Comparison of ENCODE assay signal across 10 cellular contexts in the genomic region with DNA sequence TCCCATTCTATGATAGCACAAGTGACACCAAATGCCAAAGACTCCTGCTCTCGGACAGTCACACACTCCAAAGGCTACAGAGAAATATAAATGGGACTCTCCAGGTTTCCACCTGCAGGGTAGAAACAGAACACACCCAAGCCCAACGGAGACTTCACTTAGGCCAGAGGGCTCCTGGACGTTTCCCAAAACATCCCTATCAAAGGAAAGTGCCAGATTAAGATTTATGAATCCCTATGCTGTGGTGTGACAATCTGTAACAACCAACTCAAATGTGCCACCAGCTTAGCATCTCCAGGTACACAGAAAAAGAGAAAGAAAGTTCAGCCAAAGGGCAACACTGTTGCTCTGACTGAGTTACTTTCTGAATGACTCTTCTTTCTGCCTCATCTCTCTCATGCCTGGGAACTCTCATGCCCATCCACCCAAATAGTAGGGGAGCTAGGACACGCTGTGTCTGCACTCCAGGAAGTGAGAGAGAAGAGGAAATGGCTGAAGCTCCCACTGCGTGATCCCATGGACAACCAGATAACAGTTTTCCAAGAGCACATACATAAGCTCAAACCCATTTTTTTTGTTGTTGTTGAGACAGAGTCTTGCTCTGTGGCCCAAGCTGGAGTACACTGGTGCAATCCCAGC.
DNase-seq lines count a peak whose midpoint lies in the region; ATAC-seq and TF ChIP-seq lines count a peak whose summit lies in the region.
"Had no signal": no experiment of that assay in that cellular context is flagged by ENCODE, and none has a peak within 500 bp of the region (broad histone marks: within the 10 kb centered on the region; RNA-seq: fewer than 3 reads in every experiment).

No MANE protein-coding gene starts in this region.

- peak; percentile 79 for ATAC-seq in HG03097 (IDR thresholded peaks at IDR 0.05; ENCODE audit: low FRiP score, unreplicated experiment)
- no peak for ATAC-seq in GM19397 (IDR thresholded peaks at IDR 0.05; ENCODE audit: unreplicated experiment)
- ATAC-seq: psoas muscle had no signal

- TF ChIP-seq CTCF in GM06990 (IDR thresholded peaks at IDR 0.05; ENCODE audit: insufficient read depth, low read length, poor library complexity, severe bottlenecking) = no peak
- no peak for TF ChIP-seq CTCF in tibial artery (IDR thresholded peaks at IDR 0.05)

- H3K9me3 Mint-ChIP-seq in activated naive CD4-positive, alpha-beta T cell treated with anti-CD3 and anti-CD28 coated beads, Interleukin-2, amount 10 ng/mL, durations not matched to agents 7 days and 5 days = peaks cover 2% of the 10 kb centered on the region

- peaks cover 2% of the 10 kb centered on the region; the same call in 1 of the 2 replicates for H3K36me3 ChIP-seq in GM06990 (ENCODE audit: control insufficient read depth, insufficient read depth, low read length)
- H3K36me3 ChIP-seq in tibial artery = peaks cover 0 to 29% (median 0%) of the 10 kb centered on the region in 3 donors

- H3K9me3 ChIP-seq in tibial artery = no peaks in the 10 kb centered on the region
- H3K9me3 ChIP-seq: psoas muscle had no signal

- peak overlapping the region; percentile 32 for H3K4me3 Mint-ChIP-seq in activated naive CD4-positive, alpha-beta T cell treated with anti-CD3 and anti-CD28 coated beads, Interleukin-2, amount 10 ng/mL, durations not matched to agents 7 days and 5 days

- H3K4me3 ChIP-seq in GM06990 (replicated peaks; ENCODE audit: low read depth, low read length) = no peak overlapping the region
- no peak overlapping the region for H3K4me3 ChIP-seq in tibial artery
- H3K4me3 ChIP-seq: GM23248, psoas muscle had no signal

- peaks cover 73% of the 10 kb centered on the region for H3K36me3 Mint-ChIP-seq in activated naive CD4-positive, alpha-beta T cell treated with anti-CD3 and anti-CD28 coated beads, Interleukin-2, amount 10 ng/mL, durations not matched to agents 7 days and 5 days

- no peaks in the 10 kb centered on the region for H3K27me3 ChIP-seq in GM06990 (replicated peaks; ENCODE audit: control insufficient read depth, insufficient read depth, low read length)
- H3K27me3 ChIP-seq in tibial artery = no peaks in the 10 kb centered on the region

- H3K27ac Mint-ChIP-seq in activated naive CD4-positive, alpha-beta T cell treated with anti-CD3 and anti-CD28 coated beads, Interleukin-2, amount 10 ng/mL, durations not matched to agents 7 days and 5 days = peak overlapping the region; percentile 90

- no peaks in the 10 kb centered on the region for H3K27me3 Mint-ChIP-seq in activated naive CD4-positive, alpha-beta T cell treated with anti-CD3 and anti-CD28 coated beads, Interleukin-2, amount 10 ng/mL, durations not matched to agents 7 days and 5 days

- intact Hi-C loops in tibial artery (cut with DNase I; ENCODE audit: low total_unique reads) = no loop called here

- no peaks in the 10 kb centered on the region for H3K4me1 ChIP-seq in tibial artery
- H3K4me1 ChIP-seq: psoas muscle had no signal

- no peak overlapping the region for H3K27ac ChIP-seq in tibial artery
- H3K27ac ChIP-seq: GM23248, psoas muscle had no signal

- DNase-seq in GM06990 (ENCODE audit: extremely low read depth, insufficient read length) (peak; percentile 72), GM19238 (ENCODE audit: insufficient read length, low spot score) (peak; percentile 66), NCI-H2196 (lab: John Stamatoyannopoulos, UW; ENCODE audit: unreplicated experiment) (no peak), tibial artery (no peak), SW480 (ENCODE audit: low spot score) (no peak)
- DNase-seq in activated naive CD4-positive, alpha-beta T cell treated with anti-CD3 and anti-CD28 coated beads, Interleukin-2, amount 10 ng/mL, durations not matched to agents 7 days and 5 days = peak; percentile 59
- DNase-seq: GM23248, psoas muscle had no signal

- H3K4me1 Mint-ChIP-seq in activated naive CD4-positive, alpha-beta T cell treated with anti-CD3 and anti-CD28 coated beads, Interleukin-2, amount 10 ng/mL, durations not matched to agents 7 days and 5 days = peaks cover 84% of the 10 kb centered on the region

- CTCF ChIA-PET in activated naive CD4-positive, alpha-beta T cell treated with anti-CD3 and anti-CD28 coated beads, Interleukin-2, amount 10 ng/mL, durations not matched to agents 7 days and 5 days (lab: Charles Lee) = interaction anchor here (1.2 to 4.1 kb wide), 6 partner anchors 9 to 199 kb away, joined by 4 to 18 read pairs (median 10); a partner anchor contains a TSS

Comparison
In these comparisons a context has a peak if more than half of its experiments do, and no peak if none do; other contexts are left out.
1. DNase-seq: peak in GM06990 (single experiment), GM19238 (single experiment) and activated naive CD4-positive, alpha-beta T cell treated with anti-CD3 and anti-CD28 coated beads, Interleukin-2, amount 10 ng/mL, durations not matched to agents 7 days and 5 days (single experiment); none in NCI-H2196 (single experiment), tibial artery (0 of 2) and SW480 (single experiment).